ENCODE assay signal across 35 cellular contexts in the genomic region with DNA sequence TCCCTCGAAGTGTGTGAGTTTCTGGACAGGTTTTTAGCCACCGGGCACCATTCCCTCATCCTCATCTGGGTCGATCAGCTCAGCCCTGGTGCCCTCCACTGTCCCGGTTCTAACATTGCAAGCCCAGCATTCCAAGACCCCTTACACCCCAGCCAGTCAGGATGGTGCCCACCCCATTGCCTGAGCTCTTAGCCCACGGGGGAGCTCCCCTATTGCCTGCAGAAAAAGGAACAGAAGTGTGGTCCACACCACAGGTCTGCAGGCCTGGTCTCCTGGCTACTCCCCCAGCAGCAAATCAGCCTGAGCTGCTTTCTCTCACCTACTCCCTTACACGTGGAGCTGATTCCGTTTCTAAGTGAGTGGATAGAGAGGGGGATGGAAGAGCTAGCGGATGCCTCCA. TPM values are rescaled to one million over a fixed set of nuclear protein-coding genes. Genes with fewer than 3 reads are reported as not detected.
"Had no signal": no experiment of that assay in that cellular context is flagged by ENCODE, and none has a peak within 500 bp of the region (broad histone marks: within the 10 kb centered on the region; RNA-seq: fewer than 3 reads in every experiment).

No MANE protein-coding gene starts in this region.

- ATAC-seq: activated CD4-positive, alpha-beta T cell treated with anti-CD3 and anti-CD28 coated beads for 36 hours; activated CD4-positive, CD25-positive, alpha-beta regulatory T cell treated with anti-CD3 and anti-CD28 coated beads, Interleukin-2, amount 50 U/mL, for 24 hours; activated CD8-positive, alpha-beta T cell treated with anti-CD3 and anti-CD28 coated beads, Interleukin-2, amount 10 ng/mL, durations not matched to agents 7 days and 5 days; activated naive CD8-positive, alpha-beta T cell treated with anti-CD3 and anti-CD28 coated beads, Interleukin-2, amount 50 U/mL, for 24 hours; Right ventricle myocardium inferior; WTC11 had no signal

- H3K27ac Mint-ChIP-seq: activated CD4-positive, alpha-beta T cell treated with anti-CD3 and anti-CD28 coated beads for 36 hours; activated CD4-positive, alpha-beta T cell treated with anti-CD3 and anti-CD28 coated beads, Interleukin-2, amount 10 ng/mL, durations not matched to agents 7 days and 5 days; activated CD8-positive, alpha-beta T cell treated with anti-CD3 and anti-CD28 coated beads, Interleukin-2, amount 10 ng/mL, durations not matched to agents 7 days and 5 days; activated naive CD4-positive, alpha-beta T cell treated with anti-CD3 and anti-CD28 coated beads, Interleukin-2, amount 10 ng/mL, durations not matched to agents 7 days and 5 days; activated naive CD8-positive, alpha-beta T cell; activated naive CD8-positive, alpha-beta T cell treated with anti-CD3 and anti-CD28 coated beads, Interleukin-2, amount 50 U/mL, for 24 hours; activated T-cell treated with anti-CD3 and anti-CD28 coated beads, Interleukin-2, amount 50 U/mL, for 24 hours; activated T-helper 2 cell treated with anti-CD3 and anti-CD28 coated beads, Interferon-gamma antibody, Interleukin-2, Interleukin-4, amounts not matched to agents 10 μg/mL and 5 μg/mL and 100 μg/mL, durations not matched to agents 14 hours and 24 hours and 36 hours; brain; WTC11 had no signal

- H2AFZ ChIP-seq: PC-9 had no signal

- H3K4me1 Mint-ChIP-seq: activated CD4-positive, alpha-beta T cell treated with anti-CD3 and anti-CD28 coated beads, Interleukin-2, amount 10 ng/mL, durations not matched to agents 7 days and 5 days; activated naive CD4-positive, alpha-beta T cell treated with anti-CD3 and anti-CD28 coated beads, Interleukin-2, amount 10 ng/mL, durations not matched to agents 7 days and 5 days; brain had no signal

- FAIRE-seq: RCC 7860, TTC549 had no signal

- H3K27me3 Mint-ChIP-seq: activated CD4-positive, alpha-beta T cell treated with anti-CD3 and anti-CD28 coated beads for 36 hours; activated CD4-positive, alpha-beta T cell treated with anti-CD3 and anti-CD28 coated beads, Interleukin-2, amount 10 ng/mL, durations not matched to agents 7 days and 5 days; activated naive CD8-positive, alpha-beta T cell; activated naive CD8-positive, alpha-beta T cell treated with anti-CD3 and anti-CD28 coated beads, Interleukin-2, amount 50 U/mL, for 24 hours; activated T-cell treated with anti-CD3 and anti-CD28 coated beads, Interleukin-2, amount 50 U/mL, for 24 hours; brain had no signal

- H3K4me3 ChIP-seq: PC-9 had no signal

- DNase-seq: activated CD4-positive, alpha-beta T cell treated with anti-CD3 and anti-CD28 coated beads for 36 hours; activated CD4-positive, alpha-beta T cell treated with anti-CD3 and anti-CD28 coated beads, Interleukin-2, amount 10 ng/mL, durations not matched to agents 7 days and 5 days; activated CD4-positive, alpha-beta T cell treated with anti-CD3 and anti-CD28 coated beads, Interleukin-2, amount 50 U/mL, for 48 hours; activated CD8-positive, alpha-beta T cell treated with anti-CD3 and anti-CD28 coated beads, Interleukin-2, amount 10 ng/mL, durations not matched to agents 7 days and 5 days; activated naive CD4-positive, alpha-beta T cell treated with anti-CD3 and anti-CD28 coated beads, Interleukin-2, amount 10 ng/mL, durations not matched to agents 7 days and 5 days; activated naive CD8-positive, alpha-beta T cell treated with anti-CD3 and anti-CD28 coated beads, Interleukin-2, amount 50 U/mL, for 24 hours; activated T-cell treated with anti-CD3 and anti-CD28 coated beads, Interleukin-2, amount 50 U/mL, for 24 hours; anterior cingulate cortex; central memory CD4-positive, alpha-beta T cell; NCI-H1092 treated with DMSO at 0.1 percent for 48 hours; NCI-H1417; NCI-H146; NCI-H187; NCI-H2029 treated with DMSO at 0.1 percent for 48 hours; NCI-H2107; NCI-H2171; NCI-H510A; NCI-H526; NCI-H748 treated with DMSO at 0.1 percent for 48 hours; PC-9; SW 1271; T1000 had no signal

- H3K36me3 Mint-ChIP-seq: activated naive CD4-positive, alpha-beta T cell treated with anti-CD3 and anti-CD28 coated beads, Interleukin-2, amount 10 ng/mL, durations not matched to agents 7 days and 5 days; activated naive CD8-positive, alpha-beta T cell; brain had no signal

- H3K4me3 Mint-ChIP-seq: activated CD4-positive, alpha-beta T cell treated with anti-CD3 and anti-CD28 coated beads for 36 hours; activated CD4-positive, alpha-beta T cell treated with anti-CD3 and anti-CD28 coated beads, Interleukin-2, amount 10 ng/mL, durations not matched to agents 7 days and 5 days; activated CD8-positive, alpha-beta T cell treated with anti-CD3 and anti-CD28 coated beads, Interleukin-2, amount 10 ng/mL, durations not matched to agents 7 days and 5 days; activated naive CD4-positive, alpha-beta T cell treated with anti-CD3 and anti-CD28 coated beads, Interleukin-2, amount 10 ng/mL, durations not matched to agents 7 days and 5 days; activated naive CD8-positive, alpha-beta T cell; activated naive CD8-positive, alpha-beta T cell treated with anti-CD3 and anti-CD28 coated beads, Interleukin-2, amount 50 U/mL, for 24 hours; activated T-cell treated with anti-CD3 and anti-CD28 coated beads, Interleukin-2, amount 50 U/mL, for 24 hours; brain; WTC11 had no signal

RNA-seq across cellular contexts. Expression of a gene that starts 4.8 kb away (rescaled TPM):
- total RNA-seq: activated CD4-positive, alpha-beta T cell treated with anti-CD3 and anti-CD28 coated beads for 36 hours; activated CD4-positive, alpha-beta T cell treated with anti-CD3 and anti-CD28 coated beads, Interleukin-2, amount 10 ng/mL, durations not matched to agents 7 days and 5 days; activated CD8-positive, alpha-beta T cell treated with anti-CD3 and anti-CD28 coated beads, Interleukin-2, amount 10 ng/mL, durations not matched to agents 7 days and 5 days; activated T-helper 2 cell treated with anti-CD3 and anti-CD28 coated beads, Interferon-gamma antibody, Interleukin-2, Interleukin-4, amounts not matched to agents 10 μg/mL and 5 μg/mL and 100 μg/mL, durations not matched to agents 14 hours and 24 hours and 36 hours; chondrocyte; M059J; OCI-LY7; Right ventricle myocardium inferior; T-helper 1 cell treated with Interleukin-12 subunit alpha and Interleukin-12 subunit beta and Interleukin-4 antibody, amounts not matched to agents 30 ng/mL and 1 ng/mL, for 36 hours; T-helper 2 cell treated with Interferon-gamma antibody and Interleukin-4, amounts not matched to agents 100 ng/mL and 5 ng/mL, for 36 hours; WTC11 had no signal

RNA-seq across cellular contexts. Expression of a gene that starts 30.1 kb away (rescaled TPM):
- total RNA-seq: activated CD4-positive, alpha-beta T cell treated with anti-CD3 and anti-CD28 coated beads for 36 hours; activated CD4-positive, alpha-beta T cell treated with anti-CD3 and anti-CD28 coated beads, Interleukin-2, amount 10 ng/mL, durations not matched to agents 7 days and 5 days; activated CD8-positive, alpha-beta T cell treated with anti-CD3 and anti-CD28 coated beads, Interleukin-2, amount 10 ng/mL, durations not matched to agents 7 days and 5 days; activated T-helper 2 cell treated with anti-CD3 and anti-CD28 coated beads, Interferon-gamma antibody, Interleukin-2, Interleukin-4, amounts not matched to agents 10 μg/mL and 5 μg/mL and 100 μg/mL, durations not matched to agents 14 hours and 24 hours and 36 hours; chondrocyte; M059J; OCI-LY7; PC-9; Right ventricle myocardium inferior; T-helper 1 cell treated with Interleukin-12 subunit alpha and Interleukin-12 subunit beta and Interleukin-4 antibody, amounts not matched to agents 30 ng/mL and 1 ng/mL, for 36 hours; T-helper 2 cell treated with Interferon-gamma antibody and Interleukin-4, amounts not matched to agents 100 ng/mL and 5 ng/mL, for 36 hours; WTC11 had no signal
